ENCODE assay signal across 3 cellular contexts in genomic region chr2:50850290-50850969, GRCh38.
A peak's percentile ranks its signal among the peaks of the same experiment; 100 is the strongest.
TF ChIP-seq lines count a peak whose summit lies in the region.

No MANE protein-coding gene starts in this region.

TF ChIP-seq in IMR-90, 13 proteins besides CTCF, POLR2A, EP300 and RAD21:
- no peak for TF ChIP-seq MXI1 (IDR thresholded peaks at IDR 0.05; ENCODE audit: borderline replicate concordance, low read depth, low read length)
- no peak for TF ChIP-seq RCOR1 (IDR thresholded peaks at IDR 0.05; ENCODE audit: insufficient replicate concordance, low read length)
- TF ChIP-seq SMC3 (IDR thresholded peaks at IDR 0.05; ENCODE audit: low read depth, low read length) = no peak
- TF ChIP-seq MAFK (IDR thresholded peaks at IDR 0.05; ENCODE audit: low read depth, low read length) = no peak
- TF ChIP-seq USF2 (IDR thresholded peaks at IDR 0.05; ENCODE audit: low read depth, low read length) = no peak
- no peak for TF ChIP-seq CHD1 (IDR thresholded peaks at IDR 0.05; ENCODE audit: low read depth, low read length)
- TF ChIP-seq BHLHE40 (IDR thresholded peaks at IDR 0.05; ENCODE audit: low read depth, low read length) = no peak
- TF ChIP-seq CEBPB (IDR thresholded peaks at IDR 0.05; ENCODE audit: low read depth, low read length) = peak; percentile 75

TF ChIP-seq in H1, 55 proteins besides CTCF, POLR2A, EP300 and RAD21:
- TF ChIP-seq HDAC2 (IDR thresholded peaks at IDR 0.05; ENCODE audit: borderline replicate concordance in 1 of 2, low read depth in 2 of 2, low read length in 2 of 2) = no peak
- TF ChIP-seq ASH2L (IDR thresholded peaks at IDR 0.05; ENCODE audit: low read length) = no peak
- TF ChIP-seq KDM5A (IDR thresholded peaks at IDR 0.05; ENCODE audit: low read length) = no peak
- no peak for TF ChIP-seq GABPA (IDR thresholded peaks at IDR 0.05; ENCODE audit: borderline replicate concordance, insufficient read depth, low read length)
- TF ChIP-seq CEBPB (IDR thresholded peaks at IDR 0.05; ENCODE audit: low read depth, low read length) = peak; percentile 69
- TF ChIP-seq JUN (IDR thresholded peaks at IDR 0.05; ENCODE audit: low read depth, low read length) = no peak
- TF ChIP-seq YY1 (IDR thresholded peaks at IDR 0.05; ENCODE audit: low read depth, low read length) = no peak

TF ChIP-seq in HepG2, 621 proteins besides CTCF, POLR2A, EP300 and RAD21:
- TF ChIP-seq CEBPB (IDR thresholded peaks at IDR 0.05; ENCODE audit: borderline replicate concordance, low read depth, low read length) = peak; percentile 24; the same call in 1 of the 2 replicates
- TF ChIP-seq ZNF580 (CRISPR knock-in tag; IDR thresholded peaks at IDR 0.05; ENCODE audit: borderline replicate concordance, low read depth) = no peak
